In genomic region chr1:11784993-11785769, GRCh38 we compare ENCODE assay signal across 8 cellular contexts. TPM values are rescaled to one million over a fixed set of nuclear protein-coding genes. Genes with fewer than 3 reads are reported as not detected.
DNase-seq lines count a peak whose midpoint lies in the region; ATAC-seq and TF ChIP-seq lines count a peak whose summit lies in the region.

No MANE protein-coding gene starts in this region.

- H3K4me3 Mint-ChIP-seq in GM23338 = no peak overlapping the region; the same call in 2 of the 3 replicates

- in situ Hi-C loops in Panc1 (cut with HindIII; ENCODE audit: low pct_unique_long_range_greater_than_20kb, low sequenced_read_pairs) = no loop called here

- H3K4me2 ChIP-seq in GM23338 = peak overlapping the region; percentile 72

- BruUV-seq in Panc1 (replicated peaks; lab: Mats Ljungman, UMichigan) = no TSS peak

- peaks cover 22% of the 10 kb centered on the region for H3F3A ChIP-seq in GM23338 (replicated peaks; ENCODE audit: low read depth)

- no peaks in the 10 kb centered on the region for H3K27me3 ChIP-seq in GM23338 (ENCODE audit: insufficient read depth)
- H3K27me3 ChIP-seq in Panc1 (ENCODE audit: control insufficient read depth, insufficient read depth, low read length) = no peaks in the 10 kb centered on the region
- H3K27me3 ChIP-seq in ascending aorta = no peaks in the 10 kb centered on the region

- H3K36me3 ChIP-seq in GM23338 (ENCODE audit: insufficient read depth) = no peaks in the 10 kb centered on the region
- H3K36me3 ChIP-seq in Panc1 (ENCODE audit: control insufficient read depth, insufficient read depth, low read length) = no peaks in the 10 kb centered on the region
- peaks cover 0 to 6% of the 10 kb centered on the region in 2 donors for H3K36me3 ChIP-seq in ascending aorta

- TF ChIP-seq CTCF in C4-2B (conservative IDR thresholded peaks at IDR 0.05) = peak; percentile 96
- peak; percentile 80 to 95 for TF ChIP-seq CTCF in GM23338 (conservative IDR thresholded peaks at IDR 0.05; ENCODE audit: low read depth in 2 of 2)
- peak; percentile 97 for TF ChIP-seq CTCF in Panc1 (IDR thresholded peaks at IDR 0.05)
- TF ChIP-seq CTCF in ascending aorta (IDR thresholded peaks at IDR 0.05) = peak; percentile 86 to 94 (median 92)

- H3K27me3 Mint-ChIP-seq in GM23338 (ENCODE audit: insufficient read depth, low read depth, poor library complexity) = peaks cover 2% of the 10 kb centered on the region

- CTCF ChIA-PET in Panc1 (lab: Charles Lee) = interaction anchor here (0.6 to 1.2 kb wide), 3 partner anchors 17 to 296 kb away, joined by 3 read pairs; no protein-coding TSS in a partner anchor

- peak; percentile 90 for ATAC-seq in GM23338
- ATAC-seq in Panc1 = peak; percentile 84
- ATAC-seq in GM18867 (IDR thresholded peaks at IDR 0.05; ENCODE audit: unreplicated experiment) = no peak

- no peaks in the 10 kb centered on the region for H3K9me2 ChIP-seq in GM23338 (ENCODE audit: insufficient read depth)

- H3K27ac ChIP-seq in C4-2B = no peak overlapping the region
- peak overlapping the region; percentile 78; the same call in 1 of the 2 replicates for H3K27ac ChIP-seq in GM23338 (ENCODE audit: low read depth)
- H3K27ac ChIP-seq in Panc1 (ENCODE audit: low read length) = 0 out of 2 replicates have a peak overlapping the region, but pooled peaks have one; percentile 29
- peak overlapping the region; percentile 51 to 56 for H3K27ac ChIP-seq in ascending aorta

- H3K4me3 ChIP-seq in GM23338 (peak overlapping the region; percentile 46), Panc1 (ENCODE audit: low read depth in 2 of 2, low read length in 2 of 2) (no peak overlapping the region), ascending aorta (peak overlapping the region in 1 of 2 donors; percentile 53)

- H2AFZ ChIP-seq in GM23338 = peak overlapping the region; percentile 88

- DNase-seq in GM23338 (ENCODE audit: low spot score) = peak; percentile 94
- no peak for DNase-seq in Panc1 (ENCODE audit: low read depth, low spot score)
- DNase-seq in ascending aorta (ENCODE audit: low spot score in 2 of 2) = peak in 1 of 2 donors; percentile 82
- DNase-seq in hypothalamus (lab: John Stamatoyannopoulos, UW) = peak in 35 of 51 donors; percentile 11 to 69 (median 43)
- DNase-seq in retina = peak; percentile 79
- no peak for DNase-seq in NCI-H1105 treated with DMSO at 0.1 percent for 48 hours (lab: John Stamatoyannopoulos, UW)

- intact Hi-C loops in Panc1 (cut with micrococcal nuclease; ENCODE audit: unreplicated experiment) (no loop called here), ascending aorta (cut with DNase I) (loop anchor here (5.0 kb wide), 1 partner anchor 122 kb away; no protein-coding TSS in a partner anchor)

- H3K9me3 ChIP-seq in Panc1 (ENCODE audit: control insufficient read depth, insufficient read depth, low read depth, low read length) = no peaks in the 10 kb centered on the region
- H3K9me3 ChIP-seq in ascending aorta = no peaks in the 10 kb centered on the region

- POLR2A ChIA-PET in Panc1 (lab: Charles Lee) = no interaction called here

- H3K4me1 ChIP-seq in GM23338 (ENCODE audit: insufficient read depth) = peaks cover 38% of the 10 kb centered on the region
- peaks cover 13% of the 10 kb centered on the region for H3K4me1 ChIP-seq in Panc1 (ENCODE audit: control insufficient read depth, insufficient read depth, low read length)
- H3K4me1 ChIP-seq in ascending aorta = peaks cover 17 to 48% of the 10 kb centered on the region in 2 donors

- H3K79me2 ChIP-seq in GM23338 (replicated peaks; ENCODE audit: insufficient read depth) = no peaks in the 10 kb centered on the region

- H3K27ac Mint-ChIP-seq in GM23338 = no peak overlapping the region

- peaks cover 37% of the 10 kb centered on the region for H3K4me1 Mint-ChIP-seq in GM23338

- no peaks in the 10 kb centered on the region for H4K20me1 ChIP-seq in GM23338 (replicated peaks; ENCODE audit: insufficient read depth)

- no peaks in the 10 kb centered on the region for H3K9me3 Mint-ChIP-seq in GM23338

- H3K36me3 Mint-ChIP-seq in GM23338 (ENCODE audit: low read depth) = no peaks in the 10 kb centered on the region

TF ChIP-seq in GM23338, 12 proteins besides CTCF, POLR2A, EP300 and RAD21 (continues in another document):
- TF ChIP-seq ETS1 (IDR thresholded peaks at IDR 0.05) (no peak), ZNF331 (CRISPR knock-in tag; IDR thresholded peaks at IDR 0.05; ENCODE audit: low read depth) (no peak), POLR2AphosphoS5 (IDR thresholded peaks at IDR 0.05; ENCODE audit: low read depth) (no peak), ZNF114 (CRISPR knock-in tag; IDR thresholded peaks at IDR 0.05) (no peak), JUNB (IDR thresholded peaks at IDR 0.05; ENCODE audit: unreplicated experiment) (no peak), EZH2phosphoT487 (IDR thresholded peaks at IDR 0.05; ENCODE audit: unreplicated experiment) (no peak), REST (IDR thresholded peaks at IDR 0.05; ENCODE audit: unreplicated experiment) (no peak), CREB1 (CRISPR knock-in tag; IDR thresholded peaks at IDR 0.05; ENCODE audit: low read depth) (no peak)

RNA-seq across cellular contexts. Expression of gene MTHFR, which starts 20.6 kb away (rescaled TPM):
- total RNA-seq in GM23338 (2014; rRNA removed; shearing (Covaris generic)) = 21.6 and 26.4 TPM in 2 replicates
- 5.7 and 6.9 TPM in 2 replicates for polyA plus RNA-seq in GM23338 (2016; fragmentation: Nextera tagmentation; extraction: Ambion mirVana)
- total RNA-seq in Panc1 (2021; ENCODE audit: unreplicated experiment) (37.4 TPM), ascending aorta (48.4 TPM)
- polyA plus RNA-seq in Panc1 (2012; ENCODE audit: insufficient read length) = 21.0 TPM

RNA-seq across cellular contexts. Expression of gene CLCN6, which starts 20.8 kb away (rescaled TPM):
- 16.3 and 22.6 TPM in 2 replicates for total RNA-seq in GM23338 (2014; rRNA removed; shearing (Covaris generic))
- 13.0 and 16.0 TPM in 2 replicates for polyA plus RNA-seq in GM23338 (2016; fragmentation: Nextera tagmentation; extraction: Ambion mirVana)
- total RNA-seq in Panc1 (2021; ENCODE audit: unreplicated experiment) = 23.6 TPM
- 11.3 TPM for polyA plus RNA-seq in Panc1 (2012; ENCODE audit: insufficient read length)
- total RNA-seq in ascending aorta = 18.6 TPM

RNA-seq across cellular contexts. Expression of gene C1orf167, which starts 23.2 kb away (rescaled TPM):
- total RNA-seq in GM23338 (2014; rRNA removed; shearing (Covaris generic)) = 1.7 and 6.0 TPM in 2 replicates
- 2.2 TPM in 2 replicates for polyA plus RNA-seq in GM23338 (2016; fragmentation: Nextera tagmentation; extraction: Ambion mirVana)
- total RNA-seq in Panc1 (2021; ENCODE audit: unreplicated experiment) (not detected), ascending aorta (not detected)
- polyA plus RNA-seq in Panc1 (2012; ENCODE audit: insufficient read length) = 1.6 TPM

RNA-seq across cellular contexts. Expression of gene AGTRAP, which starts 49.2 kb away (rescaled TPM):
- total RNA-seq in GM23338 (2014; rRNA removed; shearing (Covaris generic)) = 88.7 and 102 TPM in 2 replicates
- 79.0 and 79.4 TPM in 2 replicates for polyA plus RNA-seq in GM23338 (2016; fragmentation: Nextera tagmentation; extraction: Ambion mirVana)
- total RNA-seq in Panc1 (2021; ENCODE audit: unreplicated experiment) (57.0 TPM), ascending aorta (95.6 TPM)
- 90.5 TPM for polyA plus RNA-seq in Panc1 (2012; ENCODE audit: insufficient read length)

Comparison
In these comparisons a context has a peak if more than half of its experiments do, and no peak if none do; other contexts are left out.
1. DNase-seq: peak in GM23338 (single experiment), hypothalamus (35 of 51) and retina (single experiment); none in Panc1 (single experiment) and NCI-H1105 treated with DMSO at 0.1 percent for 48 hours (single experiment).
2. Peak in every context shown above with its lines, with median percentiles within 50 percentile points of each other: CTCF ChIP-seq.